1 cellular context compared by ENCODE assay signal in genomic region chr7:157336383-157337315, GRCh38.
TF ChIP-seq lines count a peak whose summit lies in the region.

Gene DNAJB6 (plus strand): TSS chr7:157337004. CDS start chr7:157358573, 21,569 bp downstream.

TF ChIP-seq in HepG2, 621 proteins besides CTCF, POLR2A, EP300 and RAD21 (continued from another document and continues in another):
- TF ChIP-seq ZNF687 (CRISPR knock-in tag; IDR thresholded peaks at IDR 0.05): peak; percentile 93
- no peak for TF ChIP-seq ZNF800 (CRISPR knock-in tag; IDR thresholded peaks at IDR 0.05)
- TF ChIP-seq NCOA1 (CRISPR knock-in tag; IDR thresholded peaks at IDR 0.05): no peak
- TF ChIP-seq RNF219 (CRISPR knock-in tag; IDR thresholded peaks at IDR 0.05): no peak
- no peak for TF ChIP-seq RBM39 (IDR thresholded peaks at IDR 0.05; ENCODE audit: low read depth, low read length, poor library complexity, severe bottlenecking)
- TF ChIP-seq ZNF503 (CRISPR knock-in tag; IDR thresholded peaks at IDR 0.05): peak; percentile 48; the same call in 1 of the 2 replicates
- TF ChIP-seq THAP8 (CRISPR knock-in tag; IDR thresholded peaks at IDR 0.05; ENCODE audit: borderline replicate concordance): no peak
- TF ChIP-seq ATF5 (CRISPR knock-in tag; IDR thresholded peaks at IDR 0.05; ENCODE audit: low read depth): no peak
- TF ChIP-seq ZNF205 (CRISPR knock-in tag; IDR thresholded peaks at IDR 0.05): no peak
- peak in 1 of 2 experiments; percentile 69; a peak in 1 of 4 replicates for TF ChIP-seq KLF16 (CRISPR knock-in tag; IDR thresholded peaks at IDR 0.05)
- TF ChIP-seq SMAD1 (CRISPR knock-in tag; IDR thresholded peaks at IDR 0.05; ENCODE audit: borderline replicate concordance, low read depth): no peak
- TF ChIP-seq NR2F2 (IDR thresholded peaks at IDR 0.05; ENCODE audit: borderline replicate concordance, low read depth): no peak
- TF ChIP-seq ZNF180 (CRISPR knock-in tag; IDR thresholded peaks at IDR 0.05; ENCODE audit: borderline replicate concordance, low read depth): no peak
- no peak for TF ChIP-seq ZNF644 (CRISPR knock-in tag; IDR thresholded peaks at IDR 0.05; ENCODE audit: low read depth)
- TF ChIP-seq THAP7 (CRISPR knock-in tag; IDR thresholded peaks at IDR 0.05): peak; percentile 68; the same call in 1 of the 2 replicates
- TF ChIP-seq AFF4 (CRISPR knock-in tag; IDR thresholded peaks at IDR 0.05): no peak
- TF ChIP-seq ZNF362 (CRISPR knock-in tag; IDR thresholded peaks at IDR 0.05; ENCODE audit: borderline replicate concordance): no peak
- TF ChIP-seq GZF1 (CRISPR knock-in tag; IDR thresholded peaks at IDR 0.05): no peak
- peak; percentile 89 for TF ChIP-seq ZFY (CRISPR knock-in tag; IDR thresholded peaks at IDR 0.05)
- no peak for TF ChIP-seq BRCA1 (CRISPR knock-in tag; IDR thresholded peaks at IDR 0.05)
- TF ChIP-seq IRF1 (CRISPR knock-in tag; IDR thresholded peaks at IDR 0.05; ENCODE audit: low read depth): no peak
- TF ChIP-seq ELF4 (CRISPR knock-in tag; IDR thresholded peaks at IDR 0.05; ENCODE audit: borderline replicate concordance): no peak
- TF ChIP-seq HIVEP1 (CRISPR knock-in tag; IDR thresholded peaks at IDR 0.05): 0 out of 2 replicates have a peak, but pooled peaks have one; percentile 52
- TF ChIP-seq SOX13 (IDR thresholded peaks at IDR 0.05): no peak
- peak in 1 of 2 experiments; percentile 13; a peak in 1 of 4 replicates for TF ChIP-seq SOX13 (CRISPR knock-in tag; conservative IDR thresholded peaks at IDR 0.05 in 1 of 2, IDR thresholded peaks at IDR 0.05 in 1 of 2)
- 0 out of 2 replicates have a peak, but pooled peaks have one; percentile 26 for TF ChIP-seq ZNF580 (CRISPR knock-in tag; IDR thresholded peaks at IDR 0.05; ENCODE audit: borderline replicate concordance, low read depth)
- TF ChIP-seq ZBTB39 (CRISPR knock-in tag; IDR thresholded peaks at IDR 0.05): no peak
- TF ChIP-seq REPIN1 (CRISPR knock-in tag; IDR thresholded peaks at IDR 0.05; ENCODE audit: borderline replicate concordance, low read depth): no peak
- no peak for TF ChIP-seq ZNF562 (CRISPR knock-in tag; IDR thresholded peaks at IDR 0.05; ENCODE audit: borderline replicate concordance)
- TF ChIP-seq TRAFD1 (CRISPR knock-in tag; IDR thresholded peaks at IDR 0.05; ENCODE audit: borderline replicate concordance): no peak
